Comparison of ENCODE assay signal across 8 cellular contexts in the genomic region with DNA sequence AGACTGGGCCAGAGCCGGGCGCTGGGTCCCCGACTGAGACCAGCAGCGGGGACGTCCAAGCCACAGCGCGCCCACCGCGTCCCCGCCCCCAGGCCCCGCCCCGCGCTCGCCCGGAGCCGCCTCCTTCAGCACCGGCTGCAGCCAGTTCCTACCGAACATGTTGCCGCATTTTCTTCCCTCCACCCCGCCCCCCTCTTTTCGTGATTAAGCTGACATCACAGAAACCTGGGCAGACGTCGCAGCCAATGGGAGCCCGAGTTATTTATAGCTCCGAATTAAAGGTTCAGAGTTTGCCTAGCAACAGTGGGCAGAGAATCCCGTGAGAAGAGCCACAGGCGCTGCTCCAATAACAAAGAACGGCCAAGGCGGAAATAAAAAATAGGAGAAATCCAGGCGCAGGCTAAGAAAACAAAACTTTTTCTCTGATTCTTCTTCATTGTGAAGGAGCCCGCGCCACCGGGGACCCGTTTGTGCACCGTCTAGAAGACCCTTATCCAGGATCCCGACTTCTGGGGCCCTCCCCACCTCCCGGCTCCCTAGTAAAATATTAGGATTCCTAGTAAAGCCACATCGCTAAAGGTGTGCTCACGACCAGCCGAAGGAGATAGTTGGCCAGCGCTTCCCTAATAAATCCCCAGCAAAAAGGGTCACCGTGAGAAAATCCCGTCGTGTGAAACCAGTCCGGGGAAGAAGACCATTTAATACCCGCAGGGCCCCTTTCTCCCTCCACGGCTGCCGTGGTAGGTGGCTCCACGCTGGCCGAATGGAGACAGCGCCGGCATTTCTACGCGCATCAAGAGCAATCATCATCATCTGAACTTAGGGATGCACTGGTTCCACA.
DNase-seq lines count a peak whose midpoint lies in the region; ATAC-seq and TF ChIP-seq lines count a peak whose summit lies in the region.

No MANE protein-coding gene starts in this region.

- H3K9me3 Mint-ChIP-seq in activated T-helper 2 cell treated with anti-CD3 and anti-CD28 coated beads, Interferon-gamma antibody, Interleukin-2, Interleukin-4, amounts not matched to agents 10 μg/mL and 5 μg/mL and 100 μg/mL, durations not matched to agents 14 hours and 24 hours and 36 hours: no peaks in the 10 kb centered on the region

- H3K27me3 Mint-ChIP-seq in activated T-helper 2 cell treated with anti-CD3 and anti-CD28 coated beads, Interferon-gamma antibody, Interleukin-2, Interleukin-4, amounts not matched to agents 10 μg/mL and 5 μg/mL and 100 μg/mL, durations not matched to agents 14 hours and 24 hours and 36 hours (ENCODE audit: low read depth): peaks cover 75% of the 10 kb centered on the region

- H3K4me1 Mint-ChIP-seq in activated T-helper 2 cell treated with anti-CD3 and anti-CD28 coated beads, Interferon-gamma antibody, Interleukin-2, Interleukin-4, amounts not matched to agents 10 μg/mL and 5 μg/mL and 100 μg/mL, durations not matched to agents 14 hours and 24 hours and 36 hours (ENCODE audit: low read depth): peaks cover 17% of the 10 kb centered on the region

- H3K27ac ChIP-seq in RWPE1 (peak overlapping the region; percentile 96), muscle layer of duodenum (ENCODE audit: low read length) (peak overlapping the region; percentile 98)

- intact Hi-C loops in activated T-helper 2 cell treated with anti-CD3 and anti-CD28 coated beads, Interferon-gamma antibody, Interleukin-2, Interleukin-4, amounts not matched to agents 10 μg/mL and 5 μg/mL and 100 μg/mL, durations not matched to agents 14 hours and 24 hours and 36 hours (cut with micrococcal nuclease): loop anchor here (1.0 to 5.0 kb wide), 3 partner anchors 192 to 293 kb away; no protein-coding TSS in a partner anchor

- H3K27ac Mint-ChIP-seq in activated T-helper 2 cell treated with anti-CD3 and anti-CD28 coated beads, Interferon-gamma antibody, Interleukin-2, Interleukin-4, amounts not matched to agents 10 μg/mL and 5 μg/mL and 100 μg/mL, durations not matched to agents 14 hours and 24 hours and 36 hours: peak overlapping the region; percentile 9

- CTCF ChIA-PET in RWPE1 (lab: Yijun Ruan, JAX): interaction anchor here (0.7 kb wide), 2 partner anchors 339 to 959 kb away, joined by 3 to 4 read pairs; no protein-coding TSS in a partner anchor

- TF ChIP-seq CTCF in RWPE1 (conservative IDR thresholded peaks at IDR 0.05; ENCODE audit: low read depth): no peak

- H3K9me3 ChIP-seq in muscle layer of duodenum (ENCODE audit: control insufficient read depth in 1 of 2, low read length in 2 of 2): no peaks in the 10 kb centered on the region

- peak; percentile 60 for ATAC-seq in GM21723 (IDR thresholded peaks at IDR 0.05; ENCODE audit: unreplicated experiment)

- POLR2A ChIA-PET in RWPE1 (lab: Yijun Ruan, JAX; ENCODE audit: low non-redundant PET): interaction anchor here (0.6 to 1.0 kb wide), 9 partner anchors 39 to 279 kb away, joined by 3 to 9 read pairs (median 6); no protein-coding TSS in a partner anchor

- H3K4me1 ChIP-seq in muscle layer of duodenum (ENCODE audit: control insufficient read depth in 1 of 2, insufficient read depth in 2 of 2, low read length in 2 of 2): peaks cover 6 to 27% of the 10 kb centered on the region in 2 donors

- H3K27me3 ChIP-seq in muscle layer of duodenum (ENCODE audit: low read depth, low read length): no peaks in the 10 kb centered on the region

- DNase-seq in COLO829 (ENCODE audit: low spot score) (peak; percentile 86), M059J (ENCODE audit: low read depth) (peak; percentile 97), RWPE1 (ENCODE audit: low spot score) (peak; percentile 97), fibroblast of gingiva (ENCODE audit: low read depth) (peak; percentile 97)
- peak; percentile 64 for DNase-seq in activated T-helper 2 cell treated with anti-CD3 and anti-CD28 coated beads, Interferon-gamma antibody, Interleukin-2, Interleukin-4, amounts not matched to agents 10 μg/mL and 5 μg/mL and 100 μg/mL, durations not matched to agents 14 hours and 24 hours and 36 hours (ENCODE audit: low spot score)
- peak; percentile 88 for DNase-seq in stimulated activated CD8-positive, alpha-beta memory T cell treated with anti-CD3 and anti-CD28 coated beads, Interleukin-4, amount 100 ng/mL, for 48 hours

- H3K4me3 ChIP-seq in muscle layer of duodenum (ENCODE audit: low read depth in 1 of 2, low read length in 2 of 2): peak overlapping the region; percentile 86 to 98

- peaks cover 20 to 29% of the 10 kb centered on the region in 2 donors for H3K36me3 ChIP-seq in muscle layer of duodenum (ENCODE audit: control insufficient read depth in 1 of 2, insufficient read depth in 2 of 2, low read length in 2 of 2)

- peak overlapping the region; percentile 76 for H3K4me3 Mint-ChIP-seq in activated T-helper 2 cell treated with anti-CD3 and anti-CD28 coated beads, Interferon-gamma antibody, Interleukin-2, Interleukin-4, amounts not matched to agents 10 μg/mL and 5 μg/mL and 100 μg/mL, durations not matched to agents 14 hours and 24 hours and 36 hours (ENCODE audit: low read depth)

- H3K36me3 Mint-ChIP-seq in activated T-helper 2 cell treated with anti-CD3 and anti-CD28 coated beads, Interferon-gamma antibody, Interleukin-2, Interleukin-4, amounts not matched to agents 10 μg/mL and 5 μg/mL and 100 μg/mL, durations not matched to agents 14 hours and 24 hours and 36 hours (ENCODE audit: low read depth): peaks cover 2% of the 10 kb centered on the region

Comparison
In these comparisons a context has a peak if more than half of its experiments do, and no peak if none do; other contexts are left out.
1. Peak in every context shown above with its lines: DNase-seq, ATAC-seq, H3K4me3 ChIP-seq and H3K27ac ChIP-seq.